ENCODE assay signal across 17 cellular contexts in genomic region chr4:5773271-5773555, GRCh38.
DNase-seq lines count a peak whose midpoint lies in the region; ATAC-seq and TF ChIP-seq lines count a peak whose summit lies in the region.
"Had no signal": no experiment of that assay in that cellular context is flagged by ENCODE, and none has a peak within 500 bp of the region (broad histone marks: within the 10 kb centered on the region; RNA-seq: fewer than 3 reads in every experiment).

No MANE protein-coding gene starts in this region.

- peaks cover 18% of the 10 kb centered on the region for H3K9me3 Mint-ChIP-seq in activated T-helper 2 cell treated with anti-CD3 and anti-CD28 coated beads, Interferon-gamma antibody, Interleukin-2, Interleukin-4, amounts not matched to agents 10 μg/mL and 5 μg/mL and 100 μg/mL, durations not matched to agents 14 hours and 24 hours and 36 hours

- H3K36me3 Mint-ChIP-seq in activated T-helper 2 cell treated with anti-CD3 and anti-CD28 coated beads, Interferon-gamma antibody, Interleukin-2, Interleukin-4, amounts not matched to agents 10 μg/mL and 5 μg/mL and 100 μg/mL, durations not matched to agents 14 hours and 24 hours and 36 hours (ENCODE audit: low read depth): no peaks in the 10 kb centered on the region

- H3K4me3 ChIP-seq in choroid plexus epithelial cell (ENCODE audit: low read depth, low read length): no peak overlapping the region
- H3K4me3 ChIP-seq: lung, ovary had no signal

- TF ChIP-seq CTCF in choroid plexus epithelial cell (conservative IDR thresholded peaks at IDR 0.05; ENCODE audit: low read depth, low read length): no peak

- DNase-seq in DMS79 treated with DMSO at 0.1 percent for 48 hours (lab: John Stamatoyannopoulos, UW) (peak; percentile 17), DMS79 (lab: John Stamatoyannopoulos, UW) (no peak), choroid plexus epithelial cell (ENCODE audit: low read depth) (peak; percentile 81), kidney tubule cell (ENCODE audit: low spot score) (peak; percentile 47), ureter (ENCODE audit: low spot score) (peak; percentile 53), NOMO-1 (lab: John Stamatoyannopoulos, UW; ENCODE audit: unreplicated experiment in 2 of 2) (no peak)
- DNase-seq in activated T-helper 2 cell treated with anti-CD3 and anti-CD28 coated beads, Interferon-gamma antibody, Interleukin-2, Interleukin-4, amounts not matched to agents 10 μg/mL and 5 μg/mL and 100 μg/mL, durations not matched to agents 14 hours and 24 hours and 36 hours (ENCODE audit: low spot score): no peak
- DNase-seq: 8988T; activated CD4-positive, alpha-beta T cell treated with anti-CD3 and anti-CD28 coated beads for 1 hour; amniotic stem cell; effector memory CD8-positive, alpha-beta T cell; hypothalamus; NCI-H1105 treated with DMSO at 0.1 percent for 48 hours; substantia nigra had no signal

- no peak overlapping the region for H3K4me3 Mint-ChIP-seq in activated T-helper 2 cell treated with anti-CD3 and anti-CD28 coated beads, Interferon-gamma antibody, Interleukin-2, Interleukin-4, amounts not matched to agents 10 μg/mL and 5 μg/mL and 100 μg/mL, durations not matched to agents 14 hours and 24 hours and 36 hours (ENCODE audit: low read depth)
- H3K4me3 Mint-ChIP-seq: effector memory CD8-positive, alpha-beta T cell had no signal

- no peak overlapping the region for H3K27ac Mint-ChIP-seq in activated T-helper 2 cell treated with anti-CD3 and anti-CD28 coated beads, Interferon-gamma antibody, Interleukin-2, Interleukin-4, amounts not matched to agents 10 μg/mL and 5 μg/mL and 100 μg/mL, durations not matched to agents 14 hours and 24 hours and 36 hours
- H3K27ac Mint-ChIP-seq: effector memory CD8-positive, alpha-beta T cell had no signal

- H3K4me1 Mint-ChIP-seq in activated T-helper 2 cell treated with anti-CD3 and anti-CD28 coated beads, Interferon-gamma antibody, Interleukin-2, Interleukin-4, amounts not matched to agents 10 μg/mL and 5 μg/mL and 100 μg/mL, durations not matched to agents 14 hours and 24 hours and 36 hours (ENCODE audit: low read depth): no peaks in the 10 kb centered on the region

- intact Hi-C loops in activated T-helper 2 cell treated with anti-CD3 and anti-CD28 coated beads, Interferon-gamma antibody, Interleukin-2, Interleukin-4, amounts not matched to agents 10 μg/mL and 5 μg/mL and 100 μg/mL, durations not matched to agents 14 hours and 24 hours and 36 hours (cut with micrococcal nuclease): no loop called here

- no peaks in the 10 kb centered on the region for H3K27me3 Mint-ChIP-seq in activated T-helper 2 cell treated with anti-CD3 and anti-CD28 coated beads, Interferon-gamma antibody, Interleukin-2, Interleukin-4, amounts not matched to agents 10 μg/mL and 5 μg/mL and 100 μg/mL, durations not matched to agents 14 hours and 24 hours and 36 hours (ENCODE audit: low read depth)
- H3K27me3 Mint-ChIP-seq: effector memory CD8-positive, alpha-beta T cell had no signal

- ATAC-seq in HG02885 (IDR thresholded peaks at IDR 0.05; ENCODE audit: poor library complexity, unreplicated experiment): no peak
- ATAC-seq: effector memory CD8-positive, alpha-beta T cell had no signal

Comparison
In these comparisons a context has a peak if more than half of its experiments do, and no peak if none do; other contexts are left out.
1. DNase-seq: peak in DMS79 treated with DMSO at 0.1 percent for 48 hours (single experiment), choroid plexus epithelial cell (single experiment), kidney tubule cell (single experiment) and ureter (single experiment); none in DMS79 (single experiment), activated T-helper 2 cell treated with anti-CD3 and anti-CD28 coated beads, Interferon-gamma antibody, Interleukin-2, Interleukin-4, amounts not matched to agents 10 μg/mL and 5 μg/mL and 100 μg/mL, durations not matched to agents 14 hours and 24 hours and 36 hours (single experiment) and NOMO-1 (0 of 2).